Comparison of ENCODE assay signal across 25 cellular contexts in the genomic region with DNA sequence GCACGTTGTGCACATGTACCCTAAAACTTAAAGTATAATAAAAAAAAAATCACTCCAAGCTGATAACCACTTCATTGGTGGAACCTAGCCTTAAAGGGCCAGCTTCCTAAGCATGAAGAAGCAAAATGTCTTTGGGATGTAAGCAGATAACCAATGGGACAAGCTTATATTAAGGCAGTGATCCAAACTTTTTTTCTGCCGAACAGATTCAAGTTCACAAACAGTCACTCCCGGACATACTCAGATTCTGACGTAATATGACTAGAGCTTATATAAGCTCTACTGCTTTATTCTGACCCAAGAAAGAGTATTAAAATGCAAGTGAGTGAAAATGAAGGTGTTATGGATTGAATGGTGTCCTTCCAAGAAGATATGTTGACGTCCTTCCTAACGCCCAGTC.
"Had no signal": no experiment of that assay in that cellular context is flagged by ENCODE, and none has a peak within 500 bp of the region (broad histone marks: within the 10 kb centered on the region; RNA-seq: fewer than 3 reads in every experiment).

No MANE protein-coding gene starts in this region.

- H3K36me3 ChIP-seq: ascending aorta, cardiac muscle cell had no signal

- H3K27ac ChIP-seq: ascending aorta, cardiac muscle cell had no signal

- H3K27me3 ChIP-seq: ascending aorta, cardiac muscle cell had no signal

- H3K4me1 ChIP-seq: ascending aorta had no signal

- DNase-seq: activated CD4-positive, alpha-beta T cell treated with anti-CD3 and anti-CD28 coated beads for 48 hours; activated CD4-positive, alpha-beta T cell treated with anti-CD3 and anti-CD28 coated beads, Interleukin-2, amount 50 U/mL, for 4 hours; activated CD4-positive, CD25-positive, alpha-beta regulatory T cell treated with anti-CD3 and anti-CD28 coated beads, Interleukin-2, amount 50 U/mL, for 72 hours; activated CD8-positive, alpha-beta memory T cell treated with anti-CD3 and anti-CD28 coated beads for 24 hours; activated effector memory CD4-positive, alpha-beta T cell treated with anti-CD3 and anti-CD28 coated beads, Interleukin-2, amount 50 U/mL, for 16 hours; activated naive CD4-positive, alpha-beta T cell treated with Interleukin-2 at 50 U/mL for 16 hours; activated naive CD8-positive, alpha-beta T cell treated with anti-CD3 and anti-CD28 coated beads, Interleukin-2, amount 50 U/mL, for 24 hours; activated T-cell treated with anti-CD3 and anti-CD28 coated beads, Interleukin-2, amount 50 U/mL, for 4 hours; amniotic stem cell; cerebellar nuclear complex; Karpas-422; MM.1S; NCI-H1105; NCI-H1436 treated with DMSO at 0.1 percent for 48 hours; NCI-H187; NCI-H2081; NCI-H524; PC-3; SHP77 treated with DMSO at 0.1 percent for 48 hours; T-helper 17 cell; T-helper 9 cell had no signal

- ATAC-seq: activated naive CD4-positive, alpha-beta T cell treated with anti-CD3 and anti-CD28 coated beads, Interleukin-2, amount 50 U/mL, for 72 hours; activated naive CD8-positive, alpha-beta T cell treated with anti-CD3 and anti-CD28 coated beads, Interleukin-2, amount 50 U/mL, for 24 hours; activated T-cell treated with anti-CD3 and anti-CD28 coated beads, Interleukin-2, amount 50 U/mL, for 4 hours; PC-3; T-helper 17 cell; WTC11 had no signal

- H3K4me3 ChIP-seq: ascending aorta, cardiac muscle cell had no signal
